Comparison of ENCODE assay signal across 1 cellular context in the genomic region with DNA sequence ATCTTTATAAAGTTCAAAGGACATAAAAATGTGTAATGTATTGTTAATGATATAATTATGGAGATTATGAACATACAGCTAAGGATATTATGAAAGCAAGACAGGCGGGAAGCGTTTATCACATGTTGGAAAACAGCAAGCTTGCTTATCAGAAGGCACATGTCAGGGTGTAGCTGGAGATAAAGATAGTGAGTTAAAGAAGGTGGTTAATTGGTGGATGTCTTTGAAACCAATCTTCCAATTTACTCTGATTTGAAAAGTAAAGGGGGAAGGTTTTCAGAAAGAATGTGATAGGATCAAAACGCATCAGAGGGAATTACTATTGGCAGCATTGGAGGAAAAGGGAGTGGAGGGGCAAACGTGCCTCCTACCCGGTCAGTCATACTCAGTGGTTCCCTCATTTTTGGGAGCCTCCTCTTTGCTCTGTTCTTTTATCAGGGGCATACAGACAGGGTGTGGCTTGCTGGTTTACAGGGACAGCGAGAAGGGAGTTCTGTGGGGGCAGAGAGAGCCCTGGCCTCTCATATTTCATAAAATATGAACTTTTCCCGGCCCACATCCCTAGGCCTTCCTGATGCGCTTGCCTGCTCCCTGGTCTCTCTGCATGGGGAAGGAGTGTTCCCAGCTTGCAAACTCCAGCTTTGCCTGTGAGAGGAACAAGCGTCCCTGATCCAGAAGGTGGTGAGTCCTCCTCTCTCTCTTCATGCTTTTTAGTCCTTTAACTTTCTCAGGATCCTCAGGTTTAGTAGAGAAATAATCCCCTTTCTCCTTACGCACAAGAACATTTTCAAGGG.
TF ChIP-seq lines count a peak whose summit lies in the region.

No MANE protein-coding gene starts in this region.

TF ChIP-seq in H1, 55 proteins besides CTCF, POLR2A, EP300 and RAD21:
- no peak for TF ChIP-seq POU5F1 (IDR thresholded peaks at IDR 0.05; ENCODE audit: low read depth, low read length)
